ENCODE assay signal across 20 cellular contexts in genomic region chr16:13938480-13938879, GRCh38.
"Had no signal": no experiment of that assay in that cellular context is flagged by ENCODE, and none has a peak within 500 bp of the region (broad histone marks: within the 10 kb centered on the region; RNA-seq: fewer than 3 reads in every experiment).

No MANE protein-coding gene starts in this region.

- H3K27ac ChIP-seq: epithelial cell of prostate, esophagus muscularis mucosa, gastroesophageal sphincter, parathyroid adenoma, sigmoid colon, stomach, uterus had no signal

- FAIRE-seq: colon, small intestine had no signal

- H2AFZ ChIP-seq: parathyroid adenoma had no signal

- DNase-seq: cerebellar nuclear complex; effector memory CD8-positive, alpha-beta T cell; glutamatergic neuron; hippocampal formation; mesendoderm; naive B cell; retina; sigmoid colon; small intestine; stimulated activated CD4-positive, alpha-beta T cell treated with anti-CD3 and anti-CD28 coated beads, Interleukin-12 subunit alpha, Interleukin-12 subunit beta, amount 100 ng/mL, for 4 hours; stimulated activated naive CD4-positive, alpha-beta T cell; stomach; uterus had no signal

- H3K9ac ChIP-seq: parathyroid adenoma had no signal

- H3K4me1 ChIP-seq: uterus had no signal

- H3K79me2 ChIP-seq: parathyroid adenoma had no signal

- H3K9me3 ChIP-seq: esophagus muscularis mucosa, gastroesophageal sphincter, prostate gland, sigmoid colon, stomach, uterus had no signal

- ATAC-seq: effector memory CD8-positive, alpha-beta T cell; gastroesophageal sphincter had no signal

- H3K4me3 ChIP-seq: esophagus muscularis mucosa, gastroesophageal sphincter, lung, prostate gland, sigmoid colon, stomach, uterus had no signal

- H3K27me3 ChIP-seq: esophagus muscularis mucosa, gastroesophageal sphincter, sigmoid colon, stomach, uterus had no signal

- H3K36me3 ChIP-seq: prostate gland, uterus had no signal
